In genomic region chr1:111856411-111857135, GRCh38 we compare ENCODE assay signal across 1 cellular context.
TF ChIP-seq lines count a peak whose summit lies in the region.

No MANE protein-coding gene starts in this region.

TF ChIP-seq in SK-N-SH, 30 proteins besides CTCF, POLR2A, EP300 and RAD21 (continued from another document):
- no peak for TF ChIP-seq REST (IDR thresholded peaks at IDR 0.05; ENCODE audit: low read depth, low read length)
- TF ChIP-seq USF2 (IDR thresholded peaks at IDR 0.05; ENCODE audit: borderline replicate concordance, low read depth, low read length) = no peak
- TF ChIP-seq MXI1 (IDR thresholded peaks at IDR 0.05; ENCODE audit: low read depth, low read length) = no peak
- TF ChIP-seq FOXM1 (IDR thresholded peaks at IDR 0.05; ENCODE audit: low read depth) = no peak
- no peak for TF ChIP-seq RXRA (IDR thresholded peaks at IDR 0.05; ENCODE audit: borderline replicate concordance, low read depth)
- TF ChIP-seq JUND (IDR thresholded peaks at IDR 0.05) = no peak
- no peak for TF ChIP-seq ZBTB33 (IDR thresholded peaks at IDR 0.05; ENCODE audit: borderline replicate concordance, low read depth)
- TF ChIP-seq IRF3 (IDR thresholded peaks at IDR 0.05; ENCODE audit: low read depth, low read length) = no peak
